8 cellular contexts compared by ENCODE assay signal in the genomic region with DNA sequence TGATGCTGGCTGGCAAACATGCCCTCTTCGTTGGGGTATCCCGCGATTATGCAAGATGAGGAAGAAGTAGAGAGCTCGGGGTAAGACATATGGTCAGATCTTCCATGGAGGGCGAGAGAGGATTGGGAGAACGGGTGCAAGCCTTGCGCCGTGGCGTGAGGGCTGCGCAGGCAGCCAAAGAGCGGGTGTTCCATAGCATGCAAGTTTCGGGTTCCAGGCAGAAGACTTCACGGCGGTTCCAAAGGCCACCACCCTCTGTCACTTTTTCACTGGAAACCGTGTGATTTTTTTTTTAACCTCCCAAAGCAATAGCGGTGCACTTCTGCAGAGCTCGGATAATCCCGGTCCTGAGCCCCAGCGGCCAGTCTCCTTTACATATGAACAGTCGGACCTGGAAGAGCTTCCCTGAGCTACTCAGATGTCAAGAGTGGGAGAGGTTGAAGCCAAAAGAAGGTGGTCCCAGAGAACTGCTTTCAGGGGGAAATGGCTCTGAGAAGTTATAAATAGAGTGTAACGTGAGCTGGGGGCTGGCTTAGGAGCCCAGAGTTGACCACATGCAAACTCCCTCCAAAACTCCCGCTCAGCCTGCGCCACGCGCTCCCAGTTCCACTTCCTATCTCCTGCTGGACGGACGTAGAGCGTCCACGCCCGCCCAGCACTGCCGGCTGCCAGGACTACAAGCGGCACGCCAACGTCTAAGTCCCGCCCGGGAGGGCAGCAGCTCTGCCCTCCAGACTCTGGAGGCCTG. TPM values are rescaled to one million over a fixed set of nuclear protein-coding genes. Genes with fewer than 3 reads are reported as not detected.
DNase-seq lines count a peak whose midpoint lies in the region; ATAC-seq lines count a peak whose summit lies in the region.

Gene MEOX2 (minus strand): TSS at position 475 of the 748 bp plus-strand sequence. CDS start 281 bp downstream, at position 194.

- DNase-seq in HuH-7 (ENCODE audit: low spot score) (peak; percentile 47), dedifferentiated amniotic fluid mesenchymal stem cell (ENCODE audit: extremely low spot score) (peak; percentile 28), left lobe of liver (ENCODE audit: low spot score) (peak; percentile 73), stromal cell of bone marrow (ENCODE audit: low read depth) (peak; percentile 81), NCI-H1436 (lab: John Stamatoyannopoulos, UW) (no peak), KG1 (lab: John Stamatoyannopoulos, UW) (no peak), GF-D8 (lab: John Stamatoyannopoulos, UW) (no peak)

- ATAC-seq in left lobe of liver (peak; percentile 85), GM19023 (IDR thresholded peaks at IDR 0.05; ENCODE audit: unreplicated experiment) (no peak)

RNA-seq across cellular contexts. Expression of gene MEOX2, which starts in this region (rescaled TPM):
- 0.18 TPM for total RNA-seq in left lobe of liver

Comparison
In these comparisons a context has a peak if more than half of its experiments do, and no peak if none do; other contexts are left out.
1. Peak in DNase-seq and ATAC-seq in left lobe of liver; RNA of the gene not detected or under 1 TPM.
2. DNase-seq: peak in HuH-7 (single experiment), dedifferentiated amniotic fluid mesenchymal stem cell (single experiment) and stromal cell of bone marrow (single experiment); none in NCI-H1436 (single experiment), KG1 (single experiment) and GF-D8 (single experiment).